25 cellular contexts compared by ENCODE assay signal in genomic region chr17:53655591-53655990, GRCh38.
A peak's percentile ranks its signal among the peaks of the same experiment; 100 is the strongest.
DNase-seq lines count a peak whose midpoint lies in the region; ATAC-seq and TF ChIP-seq lines count a peak whose summit lies in the region.
"Had no signal": no experiment of that assay in that cellular context is flagged by ENCODE, and none has a peak within 500 bp of the region (broad histone marks: within the 10 kb centered on the region; RNA-seq: fewer than 3 reads in every experiment).

No MANE protein-coding gene starts in this region.

- no peaks in the 10 kb centered on the region for H3K27me3 ChIP-seq in brain microvascular endothelial cell (replicated peaks)
- H3K27me3 ChIP-seq: body of pancreas, Peyer's patch had no signal

- DNase-seq in GM03348 (ENCODE audit: low spot score) (peak; percentile 8), M059J (ENCODE audit: low read depth) (peak; percentile 19), epithelial cell of proximal tubule (ENCODE audit: low read depth) (peak; percentile 38), renal cortical epithelial cell (ENCODE audit: low read depth) (peak; percentile 84), brain microvascular endothelial cell (no peak), NCI-H2029 (lab: John Stamatoyannopoulos, UW) (no peak)
- DNase-seq: activated CD8-positive, alpha-beta memory T cell treated with anti-CD3 and anti-CD28 coated beads, Interleukin-2, amount 50 U/mL, for 48 hours; body of pancreas; CD4-positive, CD25-positive, alpha-beta regulatory T cell; effector memory CD4-positive, alpha-beta T cell; GDM1; head of caudate nucleus; mucosa of descending colon; NCI-H1417 treated with DMSO at 0.1 percent for 48 hours; NCI-H510A; Peyer's patch; stimulated activated CD4-positive, alpha-beta T cell treated with anti-CD3 and anti-CD28 coated beads, Interleukin-1b, Interleukin-23, amount 100 ng/mL, for 48 hours; substantia nigra had no signal

- no peak overlapping the region for H3K27ac ChIP-seq in brain microvascular endothelial cell
- H3K27ac ChIP-seq: body of pancreas, Peyer's patch, skin epidermis had no signal

- TF ChIP-seq CTCF in epithelial cell of proximal tubule (conservative IDR thresholded peaks at IDR 0.05; ENCODE audit: low read depth, low read length) (no peak), brain microvascular endothelial cell (IDR thresholded peaks at IDR 0.05; ENCODE audit: low read depth, low read length, missing control alignments) (no peak)

- no peaks in the 10 kb centered on the region for H3K36me3 ChIP-seq in brain microvascular endothelial cell (replicated peaks)
- H3K36me3 ChIP-seq: Peyer's patch had no signal

- ATAC-seq in GM21515 (IDR thresholded peaks at IDR 0.05; ENCODE audit: unreplicated experiment) (no peak), GM18517 (IDR thresholded peaks at IDR 0.05; ENCODE audit: unreplicated experiment) (no peak)
- ATAC-seq: body of pancreas, GM12878, HepG2, mucosa of descending colon, SK-N-SH treated with all-trans-retinoic acid at 6 μM for 48 hours, WTC11 had no signal

- H3K4me3 ChIP-seq in epithelial cell of proximal tubule (ENCODE audit: low read depth, low read length) (no peak overlapping the region), brain microvascular endothelial cell (ENCODE audit: low read depth, low read length) (no peak overlapping the region)
- H3K4me3 ChIP-seq: body of pancreas, GM12878, mucosa of descending colon, Peyer's patch, skin epidermis had no signal

- in situ Hi-C loops in brain microvascular endothelial cell (cut with HindIII; ENCODE audit: low pct_ligation_motif_present, low sequenced_read_pairs): no loop called here

Comparison
In these comparisons a context has a peak if more than half of its experiments do, and no peak if none do; other contexts are left out.
1. DNase-seq: peak in GM03348 (single experiment), M059J (single experiment), epithelial cell of proximal tubule (single experiment) and renal cortical epithelial cell (single experiment); none in brain microvascular endothelial cell (single experiment) and NCI-H2029 (single experiment).